Comparison of ENCODE assay signal across 21 cellular contexts in the genomic region with DNA sequence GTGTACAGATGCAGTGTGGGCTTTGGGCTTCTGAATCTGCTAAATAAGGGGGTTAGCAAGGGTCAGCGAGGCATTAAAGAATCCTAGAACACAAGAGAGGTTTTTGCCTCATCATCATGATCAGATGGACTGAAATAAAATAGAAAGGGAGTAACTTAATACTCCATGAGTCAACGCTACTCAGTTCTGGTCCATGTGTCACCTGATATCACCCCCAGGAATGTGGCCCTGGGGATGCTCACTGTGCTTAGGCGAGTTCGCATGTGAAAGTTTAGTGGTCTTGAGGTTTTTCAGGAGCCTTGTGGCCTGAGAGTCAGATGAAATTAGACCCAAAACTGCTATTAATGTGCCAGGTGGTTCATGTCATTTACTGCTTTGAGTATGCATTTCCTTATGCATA.
DNase-seq lines count a peak whose midpoint lies in the region; ATAC-seq and TF ChIP-seq lines count a peak whose summit lies in the region.
"Had no signal": no experiment of that assay in that cellular context is flagged by ENCODE, and none has a peak within 500 bp of the region (broad histone marks: within the 10 kb centered on the region; RNA-seq: fewer than 3 reads in every experiment).

No MANE protein-coding gene starts in this region.

- no peaks in the 10 kb centered on the region for H3K27me3 ChIP-seq in BLaER1
- H3K27me3 ChIP-seq in KMS-11 (ENCODE audit: insufficient read depth, low read depth), result no peaks in the 10 kb centered on the region
- H3K27me3 ChIP-seq: breast epithelium had no signal

- no peaks in the 10 kb centered on the region for H3K36me3 ChIP-seq in BLaER1
- no peaks in the 10 kb centered on the region for H3K36me3 ChIP-seq in KMS-11 (ENCODE audit: insufficient read depth)
- H3K36me3 ChIP-seq: breast epithelium had no signal

- H3K9me3 Mint-ChIP-seq in activated CD4-positive, alpha-beta T cell treated with anti-CD3 and anti-CD28 coated beads, Interleukin-2, amount 10 ng/mL, durations not matched to agents 7 days and 5 days, result peaks cover 7% of the 10 kb centered on the region

- no peaks in the 10 kb centered on the region for H3K27me3 Mint-ChIP-seq in activated CD4-positive, alpha-beta T cell treated with anti-CD3 and anti-CD28 coated beads, Interleukin-2, amount 10 ng/mL, durations not matched to agents 7 days and 5 days
- H3K27me3 Mint-ChIP-seq: activated CD8-positive, alpha-beta memory T cell treated with anti-CD3 and anti-CD28 coated beads, Interleukin-2, amount 10 ng/mL, durations not matched to agents 7 days and 5 days; CD4-positive, alpha-beta memory T cell; IgD-negative memory B cell had no signal

- H3K4me1 ChIP-seq in BLaER1 (peaks cover 22% of the 10 kb centered on the region), KMS-11 (ENCODE audit: low read depth, poor library complexity, severe bottlenecking) (peaks cover 17% of the 10 kb centered on the region)
- H3K4me1 ChIP-seq: breast epithelium had no signal

- no peaks in the 10 kb centered on the region for H3K79me2 ChIP-seq in KMS-11 (ENCODE audit: insufficient read depth, low read depth)

- H3K4me1 Mint-ChIP-seq in activated CD4-positive, alpha-beta T cell treated with anti-CD3 and anti-CD28 coated beads, Interleukin-2, amount 10 ng/mL, durations not matched to agents 7 days and 5 days, result no peaks in the 10 kb centered on the region
- H3K4me1 Mint-ChIP-seq: activated CD8-positive, alpha-beta memory T cell treated with anti-CD3 and anti-CD28 coated beads, Interleukin-2, amount 10 ng/mL, durations not matched to agents 7 days and 5 days; CD4-positive, alpha-beta memory T cell; IgD-negative memory B cell had no signal

- POLR2A ChIA-PET in activated CD4-positive, alpha-beta T cell treated with anti-CD3 and anti-CD28 coated beads, Interleukin-2, amount 10 ng/mL, durations not matched to agents 7 days and 5 days (lab: Charles Lee), result no interaction called here

- peaks cover 24% of the 10 kb centered on the region for H3K9me3 ChIP-seq in BLaER1

- H3K4me3 Mint-ChIP-seq in activated CD4-positive, alpha-beta T cell treated with anti-CD3 and anti-CD28 coated beads, Interleukin-2, amount 10 ng/mL, durations not matched to agents 7 days and 5 days, result no peak overlapping the region
- H3K4me3 Mint-ChIP-seq: activated CD8-positive, alpha-beta memory T cell treated with anti-CD3 and anti-CD28 coated beads, Interleukin-2, amount 10 ng/mL, durations not matched to agents 7 days and 5 days; CD4-positive, alpha-beta memory T cell; IgD-negative memory B cell had no signal

- no peak overlapping the region for H3K27ac Mint-ChIP-seq in activated CD4-positive, alpha-beta T cell treated with anti-CD3 and anti-CD28 coated beads, Interleukin-2, amount 10 ng/mL, durations not matched to agents 7 days and 5 days
- H3K27ac Mint-ChIP-seq: activated CD8-positive, alpha-beta memory T cell treated with anti-CD3 and anti-CD28 coated beads, Interleukin-2, amount 10 ng/mL, durations not matched to agents 7 days and 5 days; CD4-positive, alpha-beta memory T cell; IgD-negative memory B cell had no signal

- peak overlapping the region; percentile 33 for H3K4me2 ChIP-seq in BLaER1
- H3K4me2 ChIP-seq in KMS-11, result peak overlapping the region; percentile 27; the same call in 1 of the 2 replicates

- no peak for TF ChIP-seq CTCF in KMS-11 (conservative IDR thresholded peaks at IDR 0.05; ENCODE audit: low read depth, low read length)

- H3K27ac ChIP-seq in BLaER1, result no peak overlapping the region
- no peak overlapping the region for H3K27ac ChIP-seq in KMS-11
- H3K27ac ChIP-seq: breast epithelium, SK-N-MC, VCaP had no signal

- DNase-seq in astrocyte of the hippocampus (ENCODE audit: low read depth, low spot score) (peak; percentile 86), myocyte (ENCODE audit: low read depth) (peak; percentile 98), NCI-H226 (no peak)
- DNase-seq in activated CD4-positive, alpha-beta T cell treated with anti-CD3 and anti-CD28 coated beads, Interleukin-2, amount 10 ng/mL, durations not matched to agents 7 days and 5 days, result no peak
- DNase-seq: activated CD8-positive, alpha-beta memory T cell treated with anti-CD3 and anti-CD28 coated beads, Interleukin-2, amount 10 ng/mL, durations not matched to agents 7 days and 5 days; activated gamma-delta T cell treated with Interleukin-2 at 50 U/mL for 16 hours; CD4-positive, alpha-beta memory T cell; effector CD4-positive, alpha-beta T cell; left cardiac atrium; NCI-H1436; NCI-H748 treated with DMSO at 0.1 percent for 48 hours; stimulated activated CD4-positive, alpha-beta T cell treated with anti-CD3 and anti-CD28 coated beads, Interleukin-4, amount 100 ng/mL, for 1 hour; trophoblast cell had no signal

- CTCF ChIA-PET in activated CD4-positive, alpha-beta T cell treated with anti-CD3 and anti-CD28 coated beads, Interleukin-2, amount 10 ng/mL, durations not matched to agents 7 days and 5 days (lab: Charles Lee), result no interaction called here

- H2AFZ ChIP-seq in KMS-11 (ENCODE audit: low read depth), result no peak overlapping the region

- H3K36me3 Mint-ChIP-seq in activated CD4-positive, alpha-beta T cell treated with anti-CD3 and anti-CD28 coated beads, Interleukin-2, amount 10 ng/mL, durations not matched to agents 7 days and 5 days (ENCODE audit: low read depth), result no peaks in the 10 kb centered on the region
- H3K36me3 Mint-ChIP-seq: activated CD8-positive, alpha-beta memory T cell treated with anti-CD3 and anti-CD28 coated beads, Interleukin-2, amount 10 ng/mL, durations not matched to agents 7 days and 5 days; CD4-positive, alpha-beta memory T cell had no signal

- H4K20me1 ChIP-seq in BLaER1 (no peaks in the 10 kb centered on the region), KMS-11 (ENCODE audit: insufficient read depth) (no peaks in the 10 kb centered on the region)

- no peak for ATAC-seq in GM18868 (IDR thresholded peaks at IDR 0.05; ENCODE audit: unreplicated experiment)
- ATAC-seq in activated CD4-positive, CD25-positive, alpha-beta regulatory T cell treated with anti-CD3 and anti-CD28 coated beads, Interleukin-2, amount 50 U/mL, for 24 hours, result no peak
- ATAC-seq: activated CD8-positive, alpha-beta memory T cell treated with anti-CD3 and anti-CD28 coated beads, Interleukin-2, amount 10 ng/mL, durations not matched to agents 7 days and 5 days; left cardiac atrium had no signal

- H3K9ac ChIP-seq in BLaER1 (no peak overlapping the region), KMS-11 (no peak overlapping the region)

- H3K4me3 ChIP-seq in BLaER1 (no peak overlapping the region), KMS-11 (IDR thresholded peaks at IDR 0.05; ENCODE audit: insufficient read depth, low read depth, low read length) (no peak overlapping the region)
- H3K4me3 ChIP-seq: breast epithelium, SK-N-MC had no signal

Comparison
In these comparisons a context has a peak if more than half of its experiments do, and no peak if none do; other contexts are left out.
1. DNase-seq: peak in astrocyte of the hippocampus (single experiment) and myocyte (single experiment); none in activated CD4-positive, alpha-beta T cell treated with anti-CD3 and anti-CD28 coated beads, Interleukin-2, amount 10 ng/mL, durations not matched to agents 7 days and 5 days (single experiment) and NCI-H226 (single experiment).